In the genomic region with DNA sequence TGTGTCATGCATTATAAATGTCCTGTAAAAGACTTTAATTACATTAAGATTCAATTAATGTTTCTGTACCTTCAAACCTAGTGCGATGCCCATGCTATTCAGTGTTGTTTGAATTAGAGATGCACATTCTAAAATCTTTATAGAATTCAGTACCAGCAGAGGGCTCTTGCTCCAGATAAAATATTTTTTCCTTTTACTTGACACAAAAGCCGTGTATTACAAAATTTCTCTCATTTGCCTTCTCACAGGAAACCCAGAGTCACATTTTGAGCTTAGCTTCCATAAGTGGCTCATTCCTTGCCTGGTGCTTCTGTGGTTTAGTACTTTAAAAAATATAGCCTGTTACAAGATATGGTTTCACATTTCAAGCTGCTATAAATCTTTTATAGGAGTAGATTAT, we compare ENCODE assay signal across 13 cellular contexts.
DNase-seq lines count a peak whose midpoint lies in the region; ATAC-seq and TF ChIP-seq lines count a peak whose summit lies in the region.
"Had no signal": no experiment of that assay in that cellular context is flagged by ENCODE, and none has a peak within 500 bp of the region (broad histone marks: within the 10 kb centered on the region; RNA-seq: fewer than 3 reads in every experiment).

No MANE protein-coding gene starts in this region.

- ATAC-seq in GM19467 (IDR thresholded peaks at IDR 0.05; ENCODE audit: unreplicated experiment): no peak
- no peak for ATAC-seq in HG03159 (IDR thresholded peaks at IDR 0.05; ENCODE audit: unreplicated experiment)
- ATAC-seq: pancreas had no signal

- H3K4me3 ChIP-seq in Loucy (ENCODE audit: low read length, poor library complexity, severe bottlenecking): peak overlapping the region; percentile 51
- H3K4me3 ChIP-seq in cardiac fibroblast (replicated peaks in 1 of 2; ENCODE audit: low read depth in 2 of 2, low read length in 2 of 2): no peak overlapping the region
- H3K4me3 ChIP-seq: pancreas had no signal

- peak overlapping the region; percentile 46 for H3K9ac ChIP-seq in Loucy (ENCODE audit: low read depth, low read length, poor library complexity, severe bottlenecking)

- H3K9me2 ChIP-seq in Loucy (replicated peaks; ENCODE audit: low read depth, low read length): no peaks in the 10 kb centered on the region

- H3K27ac ChIP-seq in C4-2B (no peak overlapping the region), substantia nigra (ENCODE audit: low read depth, low read length, poor library complexity, severe bottlenecking) (no peak overlapping the region)
- H3K27ac ChIP-seq: pancreas had no signal

- peak overlapping the region; percentile 59; the same call in 1 of the 2 replicates for H2AFZ ChIP-seq in Loucy (ENCODE audit: low read length)

- no peaks in the 10 kb centered on the region for H4K20me1 ChIP-seq in Loucy (ENCODE audit: insufficient read depth, low read length, poor library complexity, severe bottlenecking)

- H3K9me3 ChIP-seq in Loucy (ENCODE audit: insufficient read depth, low read depth, low read length): no peaks in the 10 kb centered on the region
- H3K9me3 ChIP-seq: pancreas had no signal

- no peaks in the 10 kb centered on the region for H3K27me3 ChIP-seq in Loucy (ENCODE audit: insufficient read depth, low read length, poor library complexity, severe bottlenecking)

- no peaks in the 10 kb centered on the region for H3K79me2 ChIP-seq in Loucy (ENCODE audit: insufficient read depth, low read length)

- peaks cover 24% of the 10 kb centered on the region for H3K4me1 ChIP-seq in Loucy (ENCODE audit: insufficient read depth, low read length, poor library complexity, severe bottlenecking)
- H3K4me1 ChIP-seq: pancreas had no signal

- H3F3A ChIP-seq in Loucy (ENCODE audit: low read depth): peaks cover 3% of the 10 kb centered on the region; the same call in 1 of the 2 replicates

- H3K4me2 ChIP-seq in Loucy (ENCODE audit: low read depth, low read length, poor library complexity, severe bottlenecking): peak overlapping the region; percentile 57

- DNase-seq in cardiac fibroblast (ENCODE audit: low read depth in 2 of 2): peak; percentile 35 to 40
- peak; percentile 6 for DNase-seq in myocyte (ENCODE audit: low read depth)
- no peak for DNase-seq in AG08395 (ENCODE audit: low spot score)
- no peak for DNase-seq in substantia nigra (lab: John Stamatoyannopoulos, UW)
- DNase-seq: activated CD4-positive, alpha-beta T cell treated with anti-CD3 and anti-CD28 coated beads for 1 hour; activated naive CD4-positive, alpha-beta T cell treated with anti-CD3 and anti-CD28 coated beads for 36 hours; NCI-H146; pancreas; RPMI8226 had no signal

- no peaks in the 10 kb centered on the region for H3K36me3 ChIP-seq in Loucy (ENCODE audit: insufficient read depth, low read length)
- H3K36me3 ChIP-seq: pancreas had no signal

- TF ChIP-seq CTCF in C4-2B (conservative IDR thresholded peaks at IDR 0.05) (peak; percentile 73), Loucy (conservative IDR thresholded peaks at IDR 0.05; ENCODE audit: low read length) (peak; percentile 66), cardiac fibroblast (IDR thresholded peaks at IDR 0.05; ENCODE audit: low read depth, low read length) (peak; percentile 10)

Comparison
In these comparisons a context has a peak if more than half of its experiments do, and no peak if none do; other contexts are left out.
1. CTCF ChIP-seq: peak in every context shown above with its lines; median percentile 73 in C4-2B; 66 in Loucy; 10 in cardiac fibroblast.
2. DNase-seq: peak in cardiac fibroblast (2 of 2) and myocyte (single experiment); none in AG08395 (single experiment) and substantia nigra (0 of 49).